Comparison of ENCODE assay signal across 13 cellular contexts in genomic region chr6:143700684-143701342, GRCh38. TPM values are rescaled to one million over a fixed set of nuclear protein-coding genes. Genes with fewer than 3 reads are reported as not detected.
A peak's percentile ranks its signal among the peaks of the same experiment; 100 is the strongest.
DNase-seq lines count a peak whose midpoint lies in the region; ATAC-seq and TF ChIP-seq lines count a peak whose summit lies in the region.
"Had no signal": no experiment of that assay in that cellular context is flagged by ENCODE, and none has a peak within 500 bp of the region (broad histone marks: within the 10 kb centered on the region; RNA-seq: fewer than 3 reads in every experiment).

No MANE protein-coding gene starts in this region.

- peak; percentile 2 for DNase-seq in NCI-H1092 treated with DMSO at 0.1 percent for 48 hours (lab: John Stamatoyannopoulos, UW)
- DNase-seq in NCI-H1092 (lab: John Stamatoyannopoulos, UW), result no peak
- peak; percentile 63 for DNase-seq in dermis blood vessel endothelial cell
- peak; percentile 72 for DNase-seq in left kidney (ENCODE audit: low read depth, low spot score)
- no peak for DNase-seq in testis
- DNase-seq in T-helper 9 cell, result no peak
- DNase-seq: activated CD4-positive, alpha-beta T cell treated with anti-CD3 and anti-CD28 coated beads, Interleukin-2, amount 50 U/mL, for 1 hour; activated naive CD4-positive, alpha-beta T cell treated with anti-CD3 and anti-CD28 coated beads, Interleukin-2, amount 10 ng/mL, durations not matched to agents 7 days and 5 days; occipital lobe had no signal

- H3K27ac ChIP-seq in testis, result peak overlapping the region; percentile 2 to 84
- H3K27ac ChIP-seq: A549, SK-N-MC had no signal

- no peak for TF ChIP-seq POLR2A in testis (IDR thresholded peaks at IDR 0.05)

- no peak overlapping the region for H3K4me3 ChIP-seq in testis
- H3K4me3 ChIP-seq: A549, SK-N-MC had no signal

- no peaks in the 10 kb centered on the region for H3K9me3 ChIP-seq in testis
- H3K9me3 ChIP-seq: A549 had no signal

- H3K36me3 ChIP-seq in testis (ENCODE audit: low read depth, missing control alignments), result no peaks in the 10 kb centered on the region

- no peak for TF ChIP-seq CTCF in testis (IDR thresholded peaks at IDR 0.05)

- H3K27me3 ChIP-seq in testis, result no peaks in the 10 kb centered on the region

- H3K4me1 ChIP-seq in testis, result peaks cover 58% of the 10 kb centered on the region

- ATAC-seq in HG02885 (IDR thresholded peaks at IDR 0.05; ENCODE audit: poor library complexity, unreplicated experiment), result no peak
- ATAC-seq in HG02642 (IDR thresholded peaks at IDR 0.05; ENCODE audit: poor library complexity, unreplicated experiment), result no peak
- ATAC-seq: A549 had no signal

- 51 to 60% methylated on average over 8 of the region's 8 CpGs for WGBS in testis, 2 donors

- intact Hi-C loops in testis (cut with DNase I; ENCODE audit: low total_unique reads), result no loop called here

RNA-seq across cellular contexts. Expression of gene PHACTR2, which starts 23.0 kb away (rescaled TPM):
- total RNA-seq in dermis blood vessel endothelial cell (199 and 230 TPM in 2 replicates), testis (100 to 1,000 TPM; 102 to 121 TPM)
- polyA plus RNA-seq in testis (ENCODE audit: insufficient read depth, low read depth, low replicate concordance), result 18.3 TPM

Comparison
In these comparisons a context has a peak if more than half of its experiments do, and no peak if none do; other contexts are left out.
1. DNase-seq: peak in NCI-H1092 treated with DMSO at 0.1 percent for 48 hours (single experiment), dermis blood vessel endothelial cell (single experiment) and left kidney (single experiment); none in NCI-H1092 (single experiment), testis (single experiment) and T-helper 9 cell (single experiment).